8 cellular contexts compared by ENCODE assay signal in genomic region chr10:74991435-74991834, GRCh38.
DNase-seq lines count a peak whose midpoint lies in the region; ATAC-seq, FAIRE-seq and TF ChIP-seq lines count a peak whose summit lies in the region.

No MANE protein-coding gene starts in this region.

- peak; percentile 63 for ATAC-seq in naive thymus-derived CD4-positive, alpha-beta T cell
- no peak for ATAC-seq in GM18870 (IDR thresholded peaks at IDR 0.05; ENCODE audit: unreplicated experiment)

- H3K27ac ChIP-seq in astrocyte (ENCODE audit: low read depth, low read length) (no peak overlapping the region), adrenal gland (no peak overlapping the region)
- no peak overlapping the region for H3K27ac ChIP-seq in naive thymus-derived CD4-positive, alpha-beta T cell (ENCODE audit: low read depth, low read length)

- no peak overlapping the region for H3K4me3 Mint-ChIP-seq in astrocyte (ENCODE audit: unreplicated experiment)
- H3K4me3 Mint-ChIP-seq in naive thymus-derived CD4-positive, alpha-beta T cell, result no peak overlapping the region

- intact Hi-C loops in naive thymus-derived CD4-positive, alpha-beta T cell (cut with micrococcal nuclease), result no loop called here
- intact Hi-C loops in adrenal gland (cut with DNase I), result no loop called here

- TF ChIP-seq POLR2A in adrenal gland (IDR thresholded peaks at IDR 0.05), result no peak

- H3K9me3 ChIP-seq in astrocyte (ENCODE audit: insufficient read depth, low read depth, low read length) (no peaks in the 10 kb centered on the region), adrenal gland (replicated peaks in 1 of 3) (no peaks in the 10 kb centered on the region)
- no peaks in the 10 kb centered on the region for H3K9me3 ChIP-seq in naive thymus-derived CD4-positive, alpha-beta T cell (ENCODE audit: control insufficient read depth in 2 of 3, low read length in 3 of 3)

- peaks cover 10% of the 10 kb centered on the region for H3K36me3 Mint-ChIP-seq in astrocyte (ENCODE audit: low read depth, unreplicated experiment)
- H3K36me3 Mint-ChIP-seq in naive thymus-derived CD4-positive, alpha-beta T cell, result peaks cover 15 to 68% (median 44%) of the 10 kb centered on the region in 5 donors

- peak; percentile 13 for TF ChIP-seq CTCF in astrocyte (IDR thresholded peaks at IDR 0.05; ENCODE audit: insufficient read depth, low read depth, low read length)
- peak in 3 of 6 experiments; percentile 23 to 30 (median 26) for TF ChIP-seq CTCF in adrenal gland (IDR thresholded peaks at IDR 0.05)

- no peak overlapping the region for H2AFZ ChIP-seq in astrocyte (ENCODE audit: low read depth, low read length)

- no peak for FAIRE-seq in astrocyte (lab: Jason Lieb, UNC)

- H3K4me3 ChIP-seq in astrocyte (ENCODE audit: insufficient read depth, low read depth, low read length), result no peak overlapping the region
- no peak overlapping the region for H3K4me3 ChIP-seq in naive thymus-derived CD4-positive, alpha-beta T cell (ENCODE audit: low read length)
- no peak overlapping the region for H3K4me3 ChIP-seq in adrenal gland

- no peak overlapping the region for H3K27ac Mint-ChIP-seq in astrocyte (ENCODE audit: unreplicated experiment)
- peak overlapping the region in 1 of 9 donors; percentile 4 for H3K27ac Mint-ChIP-seq in naive thymus-derived CD4-positive, alpha-beta T cell

- CTCF ChIA-PET in naive thymus-derived CD4-positive, alpha-beta T cell (lab: Charles Lee), result interaction anchor here (0.9 to 1.0 kb wide), 2 partner anchors 86 to 747 kb away, joined by 3 read pairs; no protein-coding TSS in a partner anchor

- no peaks in the 10 kb centered on the region for H3K27me3 Mint-ChIP-seq in astrocyte (ENCODE audit: low read depth, unreplicated experiment)
- H3K27me3 Mint-ChIP-seq in naive thymus-derived CD4-positive, alpha-beta T cell, result no peaks in the 10 kb centered on the region

- H3K27me3 ChIP-seq in astrocyte (ENCODE audit: insufficient read depth, low read length) (no peaks in the 10 kb centered on the region), adrenal gland (no peaks in the 10 kb centered on the region)
- H3K27me3 ChIP-seq in naive thymus-derived CD4-positive, alpha-beta T cell (ENCODE audit: control insufficient read depth in 2 of 2, insufficient read depth in 2 of 2, low read length in 2 of 2), result no peaks in the 10 kb centered on the region

- H3K9me3 Mint-ChIP-seq in astrocyte (ENCODE audit: unreplicated experiment), result no peaks in the 10 kb centered on the region
- H3K9me3 Mint-ChIP-seq in naive thymus-derived CD4-positive, alpha-beta T cell, result no peaks in the 10 kb centered on the region

- no peaks in the 10 kb centered on the region for H3K79me2 ChIP-seq in astrocyte (ENCODE audit: insufficient read depth, low read length)

- peaks cover 8% of the 10 kb centered on the region for H3K36me3 ChIP-seq in astrocyte (ENCODE audit: insufficient read depth, low read length)
- peaks cover 0 to 32% (median 4%) of the 10 kb centered on the region in 3 experiments for H3K36me3 ChIP-seq in naive thymus-derived CD4-positive, alpha-beta T cell (ENCODE audit: control insufficient read depth in 2 of 3, insufficient read depth in 3 of 3, low read length in 3 of 3)
- no peaks in the 10 kb centered on the region for H3K36me3 ChIP-seq in adrenal gland (replicated peaks in 1 of 2)

- H4K20me1 ChIP-seq in astrocyte (ENCODE audit: insufficient read depth, low read length), result peaks cover 5% of the 10 kb centered on the region

- POLR2A ChIA-PET in naive thymus-derived CD4-positive, alpha-beta T cell (lab: Charles Lee), result no interaction called here

- peak; percentile 16 for DNase-seq in EH (ENCODE audit: low read depth)
- DNase-seq in HT1080 (ENCODE audit: low read depth), result peak; percentile 64
- no peak for DNase-seq in astrocyte (ENCODE audit: low read depth)
- peak in 6 of 9 donors; percentile 12 to 46 (median 27) for DNase-seq in naive thymus-derived CD4-positive, alpha-beta T cell
- DNase-seq in stimulated activated naive CD4-positive, alpha-beta T cell treated with Interleukin-2 at 50 U/mL for 16 hours (lab: John Stamatoyannopoulos, UW), result no peak
- DNase-seq in adrenal gland, result no peak
- DNase-seq in NK-92 treated with Interleukin-12 subunit alpha and Interleukin-12 subunit beta, amount 100 ng/mL, for 24 hours (lab: John Stamatoyannopoulos, UW), result no peak

- no peaks in the 10 kb centered on the region for H3K4me1 ChIP-seq in astrocyte (ENCODE audit: insufficient read depth, low read length)
- no peaks in the 10 kb centered on the region for H3K4me1 ChIP-seq in naive thymus-derived CD4-positive, alpha-beta T cell (ENCODE audit: control insufficient read depth in 2 of 2, insufficient read depth in 2 of 2, low read length in 2 of 2)
- H3K4me1 ChIP-seq in adrenal gland (replicated peaks in 1 of 2), result peaks cover 17 to 18% of the 10 kb centered on the region in 2 donors

- no peaks in the 10 kb centered on the region for H3K4me1 Mint-ChIP-seq in astrocyte (ENCODE audit: low read depth, unreplicated experiment)
- peaks cover 10 to 39% (median 19%) of the 10 kb centered on the region in 7 donors for H3K4me1 Mint-ChIP-seq in naive thymus-derived CD4-positive, alpha-beta T cell

- no peak overlapping the region for H3K9ac ChIP-seq in astrocyte (ENCODE audit: low read length)

- H3K4me2 ChIP-seq in astrocyte (ENCODE audit: low read length), result no peak overlapping the region

Comparison
In these comparisons a context has a peak if more than half of its experiments do, and no peak if none do; other contexts are left out.
1. DNase-seq: peak in EH (single experiment), HT1080 (single experiment) and naive thymus-derived CD4-positive, alpha-beta T cell (6 of 9); none in astrocyte (single experiment), stimulated activated naive CD4-positive, alpha-beta T cell treated with Interleukin-2 at 50 U/mL for 16 hours (single experiment), adrenal gland (0 of 7) and NK-92 treated with Interleukin-12 subunit alpha and Interleukin-12 subunit beta, amount 100 ng/mL, for 24 hours (single experiment).